ENCODE assay signal across 23 cellular contexts in the genomic region with DNA sequence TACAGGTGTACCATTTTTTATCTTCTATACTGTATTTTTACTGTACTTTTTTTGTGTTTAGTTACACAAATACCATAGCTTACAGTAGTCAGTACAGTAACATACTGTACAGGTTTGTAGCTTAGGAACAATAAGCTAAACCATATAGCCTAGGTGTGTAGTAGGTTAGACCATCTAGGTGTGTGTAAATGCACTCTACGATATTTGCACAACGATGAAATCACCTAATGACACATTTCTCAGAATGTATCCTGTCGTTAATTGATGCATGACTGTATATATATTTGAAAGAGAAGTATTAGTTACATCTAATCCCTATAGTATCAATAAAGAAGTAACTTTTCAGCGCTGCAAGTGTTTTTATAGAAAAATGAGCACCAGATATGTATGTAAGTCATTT.
"Had no signal": no experiment of that assay in that cellular context is flagged by ENCODE, and none has a peak within 500 bp of the region (broad histone marks: within the 10 kb centered on the region; RNA-seq: fewer than 3 reads in every experiment).

No MANE protein-coding gene starts in this region.

- FAIRE-seq: HepG2 had no signal

- H3K4me2 ChIP-seq: SK-N-SH had no signal

- H3K9me3 ChIP-seq: MG63, SK-N-SH had no signal

- H3K27ac ChIP-seq: RWPE1 had no signal

- DNase-seq: IMR-90, Karpas-422, KG1, MG63, NCI-H1092, NCI-H1105 treated with DMSO at 0.1 percent for 48 hours, NCI-H1417 treated with DMSO at 0.1 percent for 48 hours, NCI-H146, NCI-H1694 treated with DMSO at 0.1 percent for 48 hours, NCI-H1930, NCI-H2081, NCI-H2107, NCI-H2227 treated with DMSO at 0.1 percent for 48 hours, NCI-H524, NCI-H526 treated with DMSO at 0.1 percent for 48 hours, NCI-H82, SHP77, SK-N-SH, SW 1271, T-cell had no signal

- H3K9me2 ChIP-seq: SK-N-SH had no signal

- H3K9ac ChIP-seq: SK-N-SH had no signal

- H3K27me3 ChIP-seq: MG63 had no signal

- ATAC-seq: HepG2, Panc1, T-cell had no signal

- H3K36me3 ChIP-seq: MG63 had no signal

- H3K4me3 ChIP-seq: MG63 had no signal
